In the genomic region with DNA sequence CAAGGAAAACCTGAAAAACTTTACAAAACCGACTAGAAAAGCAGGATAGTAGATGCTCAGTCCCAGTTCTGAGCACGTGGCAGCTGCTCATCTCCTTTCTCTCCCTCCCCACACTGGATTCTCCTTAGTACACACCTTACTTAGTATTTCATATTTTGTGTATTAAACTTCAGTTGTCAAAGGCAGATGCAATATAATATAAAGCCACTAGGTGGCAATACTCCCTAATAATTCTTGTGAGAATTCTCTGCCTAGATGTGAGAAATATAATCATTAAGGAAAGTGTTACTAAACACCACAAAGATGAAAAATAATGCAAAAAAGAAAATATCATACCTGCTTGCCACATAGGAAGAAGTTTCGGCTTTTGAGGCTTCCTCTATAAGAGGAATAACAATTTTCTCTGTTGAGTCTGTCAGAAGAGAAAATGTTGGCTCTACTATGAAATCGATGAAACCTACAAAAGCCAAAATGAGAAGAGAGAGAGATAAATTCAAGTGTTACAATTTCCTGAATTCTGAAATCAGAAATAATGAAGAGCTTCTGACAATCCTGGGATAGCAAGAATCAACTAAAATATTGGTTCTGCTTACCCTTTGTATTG, we compare ENCODE assay signal across 8 cellular contexts.
DNase-seq lines count a peak whose midpoint lies in the region; ATAC-seq and FAIRE-seq lines count a peak whose summit lies in the region.

No MANE protein-coding gene starts in this region.

- no peak overlapping the region for H3K4me3 ChIP-seq in GM23248

- no peaks in the 10 kb centered on the region for H4K20me1 ChIP-seq in GM23248 (ENCODE audit: insufficient read depth)

- 0 out of 2 replicates have a peak, but pooled peaks cover 3% of the 10 kb centered on the region for H3K4me1 ChIP-seq in GM23248 (ENCODE audit: insufficient read depth)

- H3K79me2 ChIP-seq in GM23248 (ENCODE audit: insufficient read depth) = no peaks in the 10 kb centered on the region

- H3K4me2 ChIP-seq in GM23248 (ENCODE audit: unreplicated experiment) = no peak overlapping the region

- FAIRE-seq in TTC549 (lab: Jason Lieb, UNC) = peak; percentile 57

- H3K9ac ChIP-seq in GM23248 = no peak overlapping the region

- DNase-seq in EH (ENCODE audit: low read depth) = peak; percentile 50
- peak; percentile 51 for DNase-seq in GM23248
- DNase-seq in NCI-H128 (lab: John Stamatoyannopoulos, UW; ENCODE audit: unreplicated experiment) = peak; percentile 10
- peak; percentile 3 for DNase-seq in germinal center (ENCODE audit: low spot score)
- no peak for DNase-seq in sciatic nerve (ENCODE audit: low spot score)
- no peak for DNase-seq in COLO668 (lab: John Stamatoyannopoulos, UW; ENCODE audit: unreplicated experiment)

- no peaks in the 10 kb centered on the region for H3K27me3 ChIP-seq in GM23248 (replicated peaks; ENCODE audit: insufficient read depth)

- H3K9me2 ChIP-seq in GM23248 (ENCODE audit: insufficient read depth) = no peaks in the 10 kb centered on the region

- intact Hi-C loops in sciatic nerve (cut with DNase I) = loop anchor here (10.0 kb wide), 1 partner anchor 469 kb away; no protein-coding TSS in a partner anchor

- ATAC-seq in sciatic nerve (peak; percentile 57), HG03097 (IDR thresholded peaks at IDR 0.05; ENCODE audit: low FRiP score, unreplicated experiment) (no peak)

- WGBS in GM23248 (ENCODE audit: low coverage in 1 of 2, low lambda C conversion rate in 2 of 2, missing lambda C conversion rate in 2 of 2), 2 experiments = 26% methylated on average over 4 of the region's 4 CpGs

- no peak overlapping the region for H3K27ac ChIP-seq in GM23248

- peak overlapping the region; percentile 49; the same call in 1 of the 2 replicates for H2AFZ ChIP-seq in GM23248

- H3K9me3 ChIP-seq in GM23248 (ENCODE audit: low read depth) = no peaks in the 10 kb centered on the region

- H3F3A ChIP-seq in GM23248 (ENCODE audit: insufficient read depth) = no peaks in the 10 kb centered on the region

- in situ Hi-C loops in GM23248 (cut with MboI) = loop anchor here (5.0 kb wide), 1 partner anchor 466 kb away; no protein-coding TSS in a partner anchor

- no peaks in the 10 kb centered on the region for H3K36me3 ChIP-seq in GM23248 (ENCODE audit: low read depth)

Comparison
In these comparisons a context has a peak if more than half of its experiments do, and no peak if none do; other contexts are left out.
1. DNase-seq: peak in EH (single experiment), GM23248 (single experiment), NCI-H128 (single experiment) and germinal center (single experiment); none in sciatic nerve (single experiment) and COLO668 (single experiment).